ENCODE assay signal across 8 cellular contexts in the genomic region with DNA sequence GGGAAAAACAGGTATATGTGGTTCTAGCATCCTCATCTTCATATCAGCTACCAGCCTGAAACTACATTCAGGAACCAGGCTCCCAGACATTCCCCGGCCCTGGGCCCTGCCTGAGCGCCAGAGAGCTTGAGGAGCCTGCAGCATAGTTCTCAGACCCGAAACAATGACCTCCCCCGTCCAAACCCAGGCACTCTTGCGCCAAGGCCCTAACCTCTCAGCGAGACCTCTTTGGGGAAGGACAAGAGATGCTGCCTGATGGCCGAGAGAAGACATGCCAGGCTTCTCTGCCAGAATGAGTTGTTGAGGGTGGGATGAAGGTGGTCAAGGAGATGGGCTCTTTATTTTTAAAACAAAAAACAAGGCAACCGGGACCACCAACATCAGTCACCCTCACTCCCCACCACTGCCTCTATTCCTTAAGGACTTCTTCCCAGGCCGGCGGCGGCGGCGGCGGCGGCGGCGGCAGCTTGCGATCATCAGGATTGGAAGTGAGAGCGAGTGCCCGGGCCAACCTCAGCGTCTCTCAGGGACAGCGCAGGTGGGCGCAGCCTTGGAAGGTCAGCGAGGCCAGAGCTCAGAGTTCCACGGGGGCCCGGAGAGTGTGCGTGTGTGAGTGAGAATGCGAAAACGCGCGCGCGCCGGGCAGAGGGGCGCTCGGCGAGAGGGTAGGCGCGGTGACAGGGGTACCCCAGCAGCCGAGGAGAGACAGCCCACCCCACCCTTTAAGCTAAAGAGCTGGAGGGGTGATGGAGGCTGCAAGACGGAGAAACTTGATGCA. TPM values are rescaled to one million over a fixed set of nuclear protein-coding genes. Genes with fewer than 3 reads are reported as not detected.
DNase-seq lines count a peak whose midpoint lies in the region; ATAC-seq, FAIRE-seq and TF ChIP-seq lines count a peak whose summit lies in the region.

No MANE protein-coding gene starts in this region.

- TF ChIP-seq CTCF in A549 (IDR thresholded peaks at IDR 0.05), result no peak
- no peak for TF ChIP-seq CTCF in HEK293 (tag by site-specific recombination; IDR thresholded peaks at IDR 0.05)
- no peak for TF ChIP-seq CTCF in left ventricle myocardium inferior (IDR thresholded peaks at IDR 0.05; ENCODE audit: borderline replicate concordance)
- TF ChIP-seq CTCF in retinal pigment epithelial cell (conservative IDR thresholded peaks at IDR 0.05; ENCODE audit: low read depth, low read length), result no peak

- POLR2A ChIA-PET in A549 (lab: Yijun Ruan, JAX) (no interaction called here), HEK293 (lab: Yijun Ruan, JAX) (no interaction called here)

- no peak for TF ChIP-seq EP300 in A549 (IDR thresholded peaks at IDR 0.05)

- H3K27me3 ChIP-seq in left ventricle myocardium inferior (ENCODE audit: low read depth), result peaks cover 37% of the 10 kb centered on the region

- CTCF ChIA-PET in A549 (lab: Yijun Ruan, JAX) (interaction anchor here (0.6 to 1.0 kb wide), 2 partner anchors 10 to 719 kb away, joined by 3 read pairs; no protein-coding TSS in a partner anchor), HEK293 (lab: Yijun Ruan, JAX) (interaction anchor here (0.7 to 1.4 kb wide), 4 partner anchors 9 to 718 kb away, joined by 3 to 5 read pairs (median 3); no protein-coding TSS in a partner anchor)

- TF ChIP-seq RAD21 in A549 (conservative IDR thresholded peaks at IDR 0.05 in 1 of 2, IDR thresholded peaks at IDR 0.05 in 1 of 2), result no peak

- 9% methylated on average over 7 of the region's 41 CpGs for WGBS in A549 (ENCODE audit: missing lambda C conversion rate)

- TF ChIP-seq POLR2A in A549 (IDR thresholded peaks at IDR 0.05; ENCODE audit: low read length), result no peak

- no peaks in the 10 kb centered on the region for H3K36me3 ChIP-seq in HEK293 (ENCODE audit: control insufficient read depth in 2 of 2, insufficient read depth in 1 of 2, low read length in 2 of 2)
- no peaks in the 10 kb centered on the region for H3K36me3 ChIP-seq in left ventricle myocardium inferior

- peak overlapping the region; percentile 97 for H3K4me2 ChIP-seq in A549

- no peak for FAIRE-seq in A549 (lab: Jason Lieb, UNC)

- H3K27ac ChIP-seq in A549 (peak overlapping the region; percentile 72 to 88), HEK293 (ENCODE audit: extremely low read depth, low read depth, low read length) (peak overlapping the region; percentile 45; the same call in 1 of the 2 replicates), left ventricle myocardium inferior (replicated peaks) (peak overlapping the region; percentile 91)

- DNase-seq in A549 (ENCODE audit: low read depth in 1 of 2, low spot score in 1 of 2) (peak in 1 of 2 experiments; percentile 27), left ventricle myocardium inferior (peak; percentile 24), retinal pigment epithelial cell (ENCODE audit: low read depth) (no peak), NAMALWA (ENCODE audit: low spot score) (no peak)
- peak; percentile 12 for DNase-seq in activated naive CD4-positive, alpha-beta T cell treated with Interleukin-2 at 50 U/mL for 16 hours

- intact Hi-C loops in left ventricle myocardium inferior (cut with micrococcal nuclease), result loop anchor here (10.0 kb wide), 1 partner anchor 721 kb away; no protein-coding TSS in a partner anchor

- peaks cover 20% of the 10 kb centered on the region; the same call in 2 of the 3 replicates for H3K4me1 ChIP-seq in A549
- H3K4me1 ChIP-seq in HEK293 (ENCODE audit: control insufficient read depth, insufficient read depth, low read length), result no peaks in the 10 kb centered on the region
- H3K4me1 ChIP-seq in left ventricle myocardium inferior, result peaks cover 39% of the 10 kb centered on the region

- H3K9me3 ChIP-seq in A549, result no peaks in the 10 kb centered on the region
- H3K9me3 ChIP-seq in HEK293 (ENCODE audit: control insufficient read depth, insufficient read depth, low read depth, low read length), result no peaks in the 10 kb centered on the region
- H3K9me3 ChIP-seq in left ventricle myocardium inferior (replicated peaks), result no peaks in the 10 kb centered on the region

- peak; percentile 32 to 47 for ATAC-seq in A549
- no peak for ATAC-seq in HG02588 (IDR thresholded peaks at IDR 0.05; ENCODE audit: unreplicated experiment)
- ATAC-seq in GM18858 (IDR thresholded peaks at IDR 0.05; ENCODE audit: unreplicated experiment), result no peak

- H3K4me3 ChIP-seq in A549, result peak overlapping the region; percentile 68
- peak overlapping the region; percentile 57 for H3K4me3 ChIP-seq in HEK293 (ENCODE audit: low read depth, low read length)
- H3K4me3 ChIP-seq in left ventricle myocardium inferior, result peak overlapping the region; percentile 81
- H3K4me3 ChIP-seq in retinal pigment epithelial cell (ENCODE audit: low read length), result peak overlapping the region; percentile 82

TF ChIP-seq in A549, 52 proteins besides CTCF, POLR2A, EP300 and RAD21 (continues in another document):
- TF ChIP-seq JUN (IDR thresholded peaks at IDR 0.05) (no peak), CEBPB (IDR thresholded peaks at IDR 0.05) (no peak), EHMT2 (IDR thresholded peaks at IDR 0.05; ENCODE audit: low read depth) (no peak), CBX2 (IDR thresholded peaks at IDR 0.05; ENCODE audit: borderline replicate concordance, low read depth) (no peak), ZC3H11A (IDR thresholded peaks at IDR 0.05) (no peak), POLR2AphosphoS2 (conservative IDR thresholded peaks at IDR 0.05; ENCODE audit: low read length) (no peak), RNF2 (IDR thresholded peaks at IDR 0.05; ENCODE audit: borderline replicate concordance, low read depth) (no peak), ZFP36 (IDR thresholded peaks at IDR 0.05; ENCODE audit: borderline replicate concordance, partially characterized antibody) (no peak), HEYL (CRISPR knock-in tag; IDR thresholded peaks at IDR 0.05) (no peak), CHD2 (IDR thresholded peaks at IDR 0.05; ENCODE audit: low read length, partially characterized antibody) (no peak), MAZ (IDR thresholded peaks at IDR 0.05; ENCODE audit: borderline replicate concordance, low read depth, low read length) (no peak)
- TF ChIP-seq, protein P1, sequence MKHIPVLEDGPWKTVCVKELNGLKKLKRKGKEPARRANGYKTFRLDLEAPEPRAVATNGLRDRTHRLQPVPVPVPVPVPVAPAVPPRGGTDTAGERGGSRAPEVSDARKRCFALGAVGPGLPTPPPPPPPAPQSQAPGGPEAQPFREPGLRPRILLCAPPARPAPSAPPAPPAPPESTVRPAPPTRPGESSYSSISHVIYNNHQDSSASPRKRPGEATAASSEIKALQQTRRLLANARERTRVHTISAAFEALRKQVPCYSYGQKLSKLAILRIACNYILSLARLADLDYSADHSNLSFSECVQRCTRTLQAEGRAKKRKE (CRISPR knock-in tag; IDR thresholded peaks at IDR 0.05; ENCODE audit: low read depth), result no peak
- TF ChIP-seq, protein P2, sequence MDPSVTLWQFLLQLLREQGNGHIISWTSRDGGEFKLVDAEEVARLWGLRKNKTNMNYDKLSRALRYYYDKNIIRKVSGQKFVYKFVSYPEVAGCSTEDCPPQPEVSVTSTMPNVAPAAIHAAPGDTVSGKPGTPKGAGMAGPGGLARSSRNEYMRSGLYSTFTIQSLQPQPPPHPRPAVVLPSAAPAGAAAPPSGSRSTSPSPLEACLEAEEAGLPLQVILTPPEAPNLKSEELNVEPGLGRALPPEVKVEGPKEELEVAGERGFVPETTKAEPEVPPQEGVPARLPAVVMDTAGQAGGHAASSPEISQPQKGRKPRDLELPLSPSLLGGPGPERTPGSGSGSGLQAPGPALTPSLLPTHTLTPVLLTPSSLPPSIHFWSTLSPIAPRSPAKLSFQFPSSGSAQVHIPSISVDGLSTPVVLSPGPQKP (IDR thresholded peaks at IDR 0.05; ENCODE audit: low read depth, low read length), result no peak

TF ChIP-seq in HEK293, 187 proteins besides CTCF, POLR2A, EP300 and RAD21 (continues in another document):
- TF ChIP-seq ZNF324 (tag by site-specific recombination; IDR thresholded peaks at IDR 0.05) (no peak), ZNF239 (tag by site-specific recombination; IDR thresholded peaks at IDR 0.05) (no peak), GLIS2 (tag by site-specific recombination; IDR thresholded peaks at IDR 0.05) (no peak), ZNF560 (tag by site-specific recombination; IDR thresholded peaks at IDR 0.05; ENCODE audit: borderline replicate concordance) (peak; percentile 92), ZNF561 (tag by site-specific recombination; IDR thresholded peaks at IDR 0.05; ENCODE audit: borderline replicate concordance) (no peak), ZNF341 (tag by site-specific recombination; IDR thresholded peaks at IDR 0.05; ENCODE audit: low read depth) (no peak), ZNF776 (tag by site-specific recombination; IDR thresholded peaks at IDR 0.05; ENCODE audit: borderline replicate concordance) (no peak), ZNF335 (tag by site-specific recombination; conservative IDR thresholded peaks at IDR 0.05) (peak; percentile 80), ZNF791 (tag by site-specific recombination; IDR thresholded peaks at IDR 0.05) (no peak)
- TF ChIP-seq, protein P3, sequence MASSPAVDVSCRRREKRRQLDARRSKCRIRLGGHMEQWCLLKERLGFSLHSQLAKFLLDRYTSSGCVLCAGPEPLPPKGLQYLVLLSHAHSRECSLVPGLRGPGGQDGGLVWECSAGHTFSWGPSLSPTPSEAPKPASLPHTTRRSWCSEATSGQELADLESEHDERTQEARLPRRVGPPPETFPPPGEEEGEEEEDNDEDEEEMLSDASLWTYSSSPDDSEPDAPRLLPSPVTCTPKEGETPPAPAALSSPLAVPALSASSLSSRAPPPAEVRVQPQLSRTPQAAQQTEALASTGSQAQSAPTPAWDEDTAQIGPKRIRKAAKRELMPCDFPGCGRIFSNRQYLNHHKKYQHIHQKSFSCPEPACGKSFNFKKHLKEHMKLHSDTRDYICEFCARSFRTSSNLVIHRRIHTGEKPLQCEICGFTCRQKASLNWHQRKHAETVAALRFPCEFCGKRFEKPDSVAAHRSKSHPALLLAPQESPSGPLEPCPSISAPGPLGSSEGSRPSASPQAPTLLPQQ (tag by site-specific recombination; IDR thresholded peaks at IDR 0.05), result no peak

RNA-seq across cellular contexts. Expression of a gene that starts 0.6 kb away (rescaled TPM):
- polyA plus RNA-seq in A549 (2011; rRNA removed), result 12.5 and 14.9 TPM in 2 replicates
- 1.8 TPM in 2 replicates for polyA plus RNA-seq in A549 (2012; cell fraction: cytosol; rRNA removed)
- polyA plus RNA-seq in A549 (2012; cell fraction: nucleus; rRNA removed), result 1.3 and 1.9 TPM in 2 replicates
- polyA plus RNA-seq in A549 (2017; fragmentation: RNase III; extraction: RNeasy Plus Mini Kit Qiagen cat#74134 plus additional on column Dnase treatment), result 6.3 to 7.5 TPM (median 7.2 TPM) in 3 replicates
- 49.1 and 49.8 TPM in 2 replicates for polyA minus RNA-seq in A549 (2011; rRNA and poly(A)+ RNA removed)
- 61.1 TPM for total RNA-seq in left ventricle myocardium inferior

Comparison
In these comparisons a context has a peak if more than half of its experiments do, and no peak if none do; other contexts are left out.
1. ATAC-seq: peak in A549 (2 of 2); none in HG02588 (single experiment) and GM18858 (single experiment).
2. DNase-seq: peak in activated naive CD4-positive, alpha-beta T cell treated with Interleukin-2 at 50 U/mL for 16 hours (single experiment) and left ventricle myocardium inferior (single experiment); none in retinal pigment epithelial cell (single experiment) and NAMALWA (single experiment).
3. Peak in every context shown above with its lines, with median percentiles within 50 percentile points of each other: H3K27ac ChIP-seq and H3K4me3 ChIP-seq.